9 cellular contexts compared by ENCODE assay signal in the genomic region with DNA sequence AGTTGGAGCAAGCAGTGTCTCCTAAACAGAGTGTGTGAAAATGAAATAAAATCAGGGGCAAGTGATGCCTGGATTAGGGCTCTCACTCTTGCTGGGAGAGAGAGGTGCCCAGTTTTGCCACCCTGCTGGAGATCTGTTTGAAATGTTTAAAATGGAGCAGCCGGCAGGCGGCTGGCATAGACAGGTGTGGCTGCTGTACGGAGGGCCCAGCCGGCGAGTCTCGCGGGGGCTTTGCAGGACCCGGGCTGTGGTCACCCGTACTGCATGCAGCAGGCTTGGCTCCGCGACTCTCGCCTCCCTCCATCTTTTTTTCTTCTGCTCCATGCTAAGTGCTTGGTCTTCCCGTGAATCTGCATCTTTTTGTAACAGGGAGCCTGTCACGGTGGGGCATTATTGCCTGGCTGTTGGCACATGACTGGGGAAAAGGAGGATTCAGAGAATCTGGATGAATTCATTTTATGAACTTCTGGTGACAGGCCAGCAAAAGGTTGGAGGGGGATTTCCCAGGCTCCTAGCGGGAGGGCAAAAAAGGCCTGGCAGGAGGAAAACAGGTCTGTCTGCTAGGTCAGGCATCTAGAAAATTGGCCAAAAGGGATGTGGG. TPM values are rescaled to one million over a fixed set of nuclear protein-coding genes. Genes with fewer than 3 reads are reported as not detected.
DNase-seq lines count a peak whose midpoint lies in the region; ATAC-seq and TF ChIP-seq lines count a peak whose summit lies in the region.
"Had no signal": no experiment of that assay in that cellular context is flagged by ENCODE, and none has a peak within 500 bp of the region (broad histone marks: within the 10 kb centered on the region; RNA-seq: fewer than 3 reads in every experiment).

No MANE protein-coding gene starts in this region.

- WGBS in neuronal stem cell (ENCODE audit: extremely low coverage in 2 of 2, insufficient read length in 2 of 2, insufficient replicate concordance in 1 of 2), 2 donors, result no CpG with 5 or more reads among the region's 15 CpGs

- H3K36me3 ChIP-seq in SJSA1, result peaks cover 10% of the 10 kb centered on the region
- peaks cover 0 to 24% of the 10 kb centered on the region in 2 donors for H3K36me3 ChIP-seq in neuronal stem cell (replicated peaks in 1 of 2; ENCODE audit: control insufficient read depth in 2 of 2, insufficient read depth in 2 of 2, low read length in 2 of 2)

- H3K4me3 ChIP-seq in SJSA1 (peak overlapping the region; percentile 85), fibroblast of mammary gland (ENCODE audit: control insufficient read depth, low read depth, low read length) (peak overlapping the region; percentile 66), neuronal stem cell (ENCODE audit: low read length in 2 of 2) (peak overlapping the region; percentile 72 to 93)

- H3K27ac ChIP-seq in SJSA1 (no peak overlapping the region), neuronal stem cell (replicated peaks; ENCODE audit: low read length) (no peak overlapping the region)
- H3K27ac ChIP-seq: 22Rv1 had no signal

- no peak overlapping the region for H3K18ac ChIP-seq in neuronal stem cell (ENCODE audit: low read length)

- H2BK12ac ChIP-seq in neuronal stem cell (ENCODE audit: low read length), result no peak overlapping the region

- no peak overlapping the region for H4K91ac ChIP-seq in neuronal stem cell (ENCODE audit: low read depth, low read length, poor library complexity)

- H2AK5ac ChIP-seq in neuronal stem cell (ENCODE audit: low read depth, low read length), result no peak overlapping the region

- no peaks in the 10 kb centered on the region for H3K27me3 ChIP-seq in SJSA1 (replicated peaks)
- no peaks in the 10 kb centered on the region for H3K27me3 ChIP-seq in neuronal stem cell (ENCODE audit: control insufficient read depth in 3 of 3, insufficient read depth in 3 of 3, low read depth in 1 of 3, low read length in 3 of 3)

- ATAC-seq in GM21360 (IDR thresholded peaks at IDR 0.05; ENCODE audit: unreplicated experiment), result no peak

- H2BK5ac ChIP-seq in neuronal stem cell (ENCODE audit: low read length), result no peak overlapping the region

- H3K9ac ChIP-seq in neuronal stem cell (ENCODE audit: low read depth, low read length, poor library complexity), result no peak overlapping the region

- peaks cover 10% of the 10 kb centered on the region for H3K79me1 ChIP-seq in neuronal stem cell (ENCODE audit: low read depth, low read length)

- H3K4me2 ChIP-seq in neuronal stem cell (ENCODE audit: insufficient read depth, low read length, poor library complexity, severe bottlenecking), result peak overlapping the region; percentile 87

- H3K9me3 ChIP-seq in SJSA1 (replicated peaks), result no peaks in the 10 kb centered on the region; the same call in 1 of the 2 replicates
- no peaks in the 10 kb centered on the region for H3K9me3 ChIP-seq in neuronal stem cell (replicated peaks in 1 of 2; ENCODE audit: control insufficient read depth in 2 of 2, insufficient read depth in 1 of 2, low read depth in 1 of 2, low read length in 2 of 2)

- no peak overlapping the region for H3K14ac ChIP-seq in neuronal stem cell (ENCODE audit: low read length)

- no peak overlapping the region for H4K8ac ChIP-seq in neuronal stem cell (ENCODE audit: low read depth, low read length)

- H3K4me1 ChIP-seq in SJSA1 (replicated peaks), result peaks cover 30% of the 10 kb centered on the region
- peaks cover 11 to 12% of the 10 kb centered on the region in 2 donors for H3K4me1 ChIP-seq in neuronal stem cell (ENCODE audit: control insufficient read depth in 2 of 2, insufficient read depth in 1 of 2, low read depth in 1 of 2, low read length in 2 of 2)

- DNase-seq in DMS 273 (lab: John Stamatoyannopoulos, UW; ENCODE audit: unreplicated experiment), result peak; percentile 63
- DNase-seq in DMS 273 treated with DMSO at 0.1 percent for 48 hours (lab: John Stamatoyannopoulos, UW), result no peak
- peak; percentile 37 to 45 for DNase-seq in SJSA1 (ENCODE audit: low read depth in 1 of 2, low spot score in 2 of 2)
- DNase-seq in fibroblast of mammary gland (ENCODE audit: low read depth), result no peak
- DNase-seq in neuronal stem cell (ENCODE audit: low spot score), result no peak
- no peak for DNase-seq in NCI-H128 (lab: John Stamatoyannopoulos, UW; ENCODE audit: unreplicated experiment)
- DNase-seq in NCI-H2081 (lab: John Stamatoyannopoulos, UW), result no peak

- TF ChIP-seq CTCF in fibroblast of mammary gland (conservative IDR thresholded peaks at IDR 0.05; ENCODE audit: control insufficient read depth, insufficient read depth, low read depth, low read length), result no peak

- no peak overlapping the region for H3K4ac ChIP-seq in neuronal stem cell (ENCODE audit: low read length)

- peak overlapping the region; percentile 40 for H3K23ac ChIP-seq in neuronal stem cell (ENCODE audit: low read depth, low read length, poor library complexity)

- peak overlapping the region; percentile 2 for H2AFZ ChIP-seq in neuronal stem cell (ENCODE audit: low read length)

- no peak overlapping the region for H2BK120ac ChIP-seq in neuronal stem cell (ENCODE audit: low read depth, low read length)

- no peak overlapping the region for H2BK15ac ChIP-seq in neuronal stem cell (ENCODE audit: low read length)

RNA-seq across cellular contexts. Expression of gene ZNRF1, which starts 1.8 kb away (rescaled TPM):
- total RNA-seq in SJSA1 (2014; rRNA removed; shearing (Covaris generic)), result 20.7 and 27.2 TPM in 2 replicates
- 48.3 TPM for polyA plus RNA-seq in neuronal stem cell (2013, experiment 1 of 2)
- 49.3 TPM for polyA plus RNA-seq in neuronal stem cell (2013, experiment 2 of 2)

RNA-seq across cellular contexts. Expression of gene WDR59, which starts 15.7 kb away (rescaled TPM):
- total RNA-seq in SJSA1 (2014; rRNA removed; shearing (Covaris generic)), result 10.0 and 15.2 TPM in 2 replicates
- 38.8 TPM for polyA plus RNA-seq in neuronal stem cell (2013, experiment 1 of 2)
- 36.4 TPM for polyA plus RNA-seq in neuronal stem cell (2013, experiment 2 of 2)

Comparison
In these comparisons a context has a peak if more than half of its experiments do, and no peak if none do; other contexts are left out.
1. DNase-seq: peak in DMS 273 (single experiment) and SJSA1 (2 of 2); none in DMS 273 treated with DMSO at 0.1 percent for 48 hours (single experiment), fibroblast of mammary gland (single experiment), neuronal stem cell (single experiment), NCI-H128 (single experiment) and NCI-H2081 (0 of 2).
2. Peak in every context shown above with its lines, with median percentiles within 50 percentile points of each other: H3K4me3 ChIP-seq.